1 cellular context compared by ENCODE assay signal in the genomic region with DNA sequence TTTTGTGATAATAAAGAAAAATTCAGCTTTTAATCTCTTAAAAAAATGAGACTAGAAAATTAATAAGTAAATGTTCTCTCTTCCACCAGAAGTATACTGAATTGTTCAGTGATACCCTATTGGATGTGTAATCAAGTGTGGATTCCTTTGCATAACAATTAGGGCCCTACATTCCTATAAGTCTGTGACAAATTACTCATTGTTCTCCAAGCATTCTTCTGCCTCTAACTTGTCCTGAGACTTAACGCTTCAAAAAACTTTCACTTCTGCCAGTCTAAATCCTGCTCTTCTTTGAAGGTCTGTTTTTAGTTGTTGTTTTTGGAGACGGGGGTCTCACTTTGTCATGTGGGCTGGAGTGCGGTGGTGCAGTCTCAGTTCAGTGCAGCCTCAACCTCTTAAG.
TF ChIP-seq lines count a peak whose summit lies in the region.

No MANE protein-coding gene starts in this region.

TF ChIP-seq in H1, 55 proteins besides CTCF, POLR2A, EP300 and RAD21:
- TF ChIP-seq HDAC2 (IDR thresholded peaks at IDR 0.05; ENCODE audit: borderline replicate concordance in 1 of 2, low read depth in 2 of 2, low read length in 2 of 2) (no peak), TEAD4 (IDR thresholded peaks at IDR 0.05; ENCODE audit: low read depth, low read length) (0 out of 2 replicates have a peak, but pooled peaks have one; percentile 53), POU5F1 (IDR thresholded peaks at IDR 0.05; ENCODE audit: low read depth, low read length) (0 out of 2 replicates have a peak, but pooled peaks have one; percentile 55), KDM1A (IDR thresholded peaks at IDR 0.05; ENCODE audit: borderline replicate concordance, low read length) (no peak)
